ENCODE assay signal across 10 cellular contexts in the genomic region with DNA sequence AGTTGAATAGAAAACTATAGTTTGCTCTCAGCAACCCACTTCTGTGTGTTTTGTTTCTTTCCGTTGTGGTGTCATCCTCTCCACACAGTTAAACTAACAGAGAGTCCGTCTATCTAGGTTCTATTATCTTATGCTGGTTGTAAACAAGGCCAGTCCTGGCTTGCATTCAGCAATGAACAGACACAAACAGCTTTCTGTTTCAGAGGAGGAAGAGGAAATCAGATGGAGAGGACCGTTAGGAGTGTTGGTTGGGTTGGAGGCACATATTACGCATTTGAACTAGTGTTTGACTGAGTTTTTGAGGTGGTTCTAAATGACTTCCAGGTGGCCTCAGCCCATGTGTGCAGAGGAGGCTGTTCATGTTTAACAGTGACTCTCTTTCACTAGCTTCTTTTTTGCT.
DNase-seq lines count a peak whose midpoint lies in the region; ATAC-seq and TF ChIP-seq lines count a peak whose summit lies in the region.
"Had no signal": no experiment of that assay in that cellular context is flagged by ENCODE, and none has a peak within 500 bp of the region (broad histone marks: within the 10 kb centered on the region; RNA-seq: fewer than 3 reads in every experiment).

No MANE protein-coding gene starts in this region.

- no peaks in the 10 kb centered on the region for H3K27me3 Mint-ChIP-seq in activated T-cell treated with anti-CD3 and anti-CD28 coated beads, Interleukin-2, amount 50 U/mL, for 72 hours (ENCODE audit: low read depth)
- H3K27me3 Mint-ChIP-seq: activated B cell treated with CpG ODN at 0.5 μM for 24 hours had no signal

- DNase-seq in activated T-cell treated with anti-CD3 and anti-CD28 coated beads, Interleukin-2, amount 50 U/mL, for 72 hours, result no peak
- DNase-seq in activated T-cell treated with anti-CD3 and anti-CD28 coated beads for 4 hours, result no peak
- peak; percentile 16 for DNase-seq in RPMI7951 (ENCODE audit: low read depth)
- DNase-seq in effector memory CD4-positive, alpha-beta T cell, result no peak
- DNase-seq in testis, result peak; percentile 70
- no peak for DNase-seq in activated effector memory CD4-positive, alpha-beta T cell treated with Interleukin-2 at 50 U/mL for 16 hours
- no peak for DNase-seq in activated gamma-delta T cell treated with Interleukin-2 at 50 U/mL for 16 hours
- DNase-seq in stimulated activated CD4-positive, alpha-beta T cell treated with anti-CD3 and anti-CD28 coated beads, Interleukin-15, amount 100 ng/mL, for 24 hours, result no peak
- DNase-seq: activated B cell treated with CpG ODN at 0.5 μM for 24 hours, PC-9 had no signal

- H3K4me3 Mint-ChIP-seq in activated T-cell treated with anti-CD3 and anti-CD28 coated beads, Interleukin-2, amount 50 U/mL, for 72 hours, result peak overlapping the region; percentile 27 to 68
- H3K4me3 Mint-ChIP-seq: activated B cell treated with CpG ODN at 0.5 μM for 24 hours had no signal

- WGBS in testis, 2 donors, result 39 to 49% methylated on average over 4 of the region's 4 CpGs

- H3K4me3 ChIP-seq in effector memory CD4-positive, alpha-beta T cell (ENCODE audit: insufficient read depth, low read depth, low read length, poor library complexity, severe bottlenecking), result no peak overlapping the region
- H3K4me3 ChIP-seq in testis, result no peak overlapping the region
- H3K4me3 ChIP-seq: PC-9 had no signal

- H3K4me1 Mint-ChIP-seq in activated T-cell treated with anti-CD3 and anti-CD28 coated beads, Interleukin-2, amount 50 U/mL, for 72 hours (ENCODE audit: low read depth), result peaks cover 33% of the 10 kb centered on the region

- no peaks in the 10 kb centered on the region for H3K27me3 ChIP-seq in effector memory CD4-positive, alpha-beta T cell (replicated peaks; ENCODE audit: control insufficient read depth, insufficient read depth, low read length, poor library complexity, severe bottlenecking)
- no peaks in the 10 kb centered on the region for H3K27me3 ChIP-seq in testis

- TF ChIP-seq CTCF in testis (IDR thresholded peaks at IDR 0.05), result no peak

- H3K9me3 ChIP-seq in effector memory CD4-positive, alpha-beta T cell (ENCODE audit: control insufficient read depth, low read length), result no peaks in the 10 kb centered on the region
- no peaks in the 10 kb centered on the region for H3K9me3 ChIP-seq in testis

- H3K27ac Mint-ChIP-seq in activated T-cell treated with anti-CD3 and anti-CD28 coated beads, Interleukin-2, amount 50 U/mL, for 72 hours, result peak overlapping the region; percentile 79
- H3K27ac Mint-ChIP-seq: activated B cell treated with CpG ODN at 0.5 μM for 24 hours had no signal

- intact Hi-C loops in testis (cut with DNase I; ENCODE audit: low total_unique reads), result no loop called here

- peaks cover 10 to 48% of the 10 kb centered on the region in 2 donors for H3K36me3 Mint-ChIP-seq in activated T-cell treated with anti-CD3 and anti-CD28 coated beads, Interleukin-2, amount 50 U/mL, for 72 hours (ENCODE audit: insufficient read depth in 2 of 2)

- peak; percentile 56 to 74 for ATAC-seq in activated T-cell treated with anti-CD3 and anti-CD28 coated beads, Interleukin-2, amount 50 U/mL, for 72 hours (replicated peaks in 1 of 2)

- peak overlapping the region; percentile 1 for H3K27ac ChIP-seq in effector memory CD4-positive, alpha-beta T cell (ENCODE audit: insufficient read depth, low read length, poor library complexity, severe bottlenecking)
- H3K27ac ChIP-seq in testis, result peak overlapping the region in 1 of 2 donors; percentile 6
- H3K27ac ChIP-seq: PC-9 had no signal

- no peak for TF ChIP-seq POLR2A in testis (IDR thresholded peaks at IDR 0.05)

- peaks cover 21% of the 10 kb centered on the region for H3K4me1 ChIP-seq in effector memory CD4-positive, alpha-beta T cell (ENCODE audit: control insufficient read depth, insufficient read depth, low read length, poor library complexity, severe bottlenecking)
- H3K4me1 ChIP-seq in testis, result peaks cover 6% of the 10 kb centered on the region

- H3K9me3 Mint-ChIP-seq in activated T-cell treated with anti-CD3 and anti-CD28 coated beads, Interleukin-2, amount 50 U/mL, for 72 hours, result peaks cover 2 to 5% of the 10 kb centered on the region in 2 donors

- H3K36me3 ChIP-seq in effector memory CD4-positive, alpha-beta T cell (ENCODE audit: control insufficient read depth, insufficient read depth, low read length), result peaks cover 67% of the 10 kb centered on the region
- H3K36me3 ChIP-seq in testis (ENCODE audit: low read depth, missing control alignments), result no peaks in the 10 kb centered on the region

Comparison
In these comparisons a context has a peak if more than half of its experiments do, and no peak if none do; other contexts are left out.
1. DNase-seq: peak in RPMI7951 (single experiment) and testis (single experiment); none in activated T-cell treated with anti-CD3 and anti-CD28 coated beads, Interleukin-2, amount 50 U/mL, for 72 hours (0 of 2), activated T-cell treated with anti-CD3 and anti-CD28 coated beads for 4 hours (single experiment), effector memory CD4-positive, alpha-beta T cell (0 of 3), activated effector memory CD4-positive, alpha-beta T cell treated with Interleukin-2 at 50 U/mL for 16 hours (single experiment), activated gamma-delta T cell treated with Interleukin-2 at 50 U/mL for 16 hours (single experiment) and stimulated activated CD4-positive, alpha-beta T cell treated with anti-CD3 and anti-CD28 coated beads, Interleukin-15, amount 100 ng/mL, for 24 hours (single experiment).